ENCODE assay signal across 1 cellular context in the genomic region with DNA sequence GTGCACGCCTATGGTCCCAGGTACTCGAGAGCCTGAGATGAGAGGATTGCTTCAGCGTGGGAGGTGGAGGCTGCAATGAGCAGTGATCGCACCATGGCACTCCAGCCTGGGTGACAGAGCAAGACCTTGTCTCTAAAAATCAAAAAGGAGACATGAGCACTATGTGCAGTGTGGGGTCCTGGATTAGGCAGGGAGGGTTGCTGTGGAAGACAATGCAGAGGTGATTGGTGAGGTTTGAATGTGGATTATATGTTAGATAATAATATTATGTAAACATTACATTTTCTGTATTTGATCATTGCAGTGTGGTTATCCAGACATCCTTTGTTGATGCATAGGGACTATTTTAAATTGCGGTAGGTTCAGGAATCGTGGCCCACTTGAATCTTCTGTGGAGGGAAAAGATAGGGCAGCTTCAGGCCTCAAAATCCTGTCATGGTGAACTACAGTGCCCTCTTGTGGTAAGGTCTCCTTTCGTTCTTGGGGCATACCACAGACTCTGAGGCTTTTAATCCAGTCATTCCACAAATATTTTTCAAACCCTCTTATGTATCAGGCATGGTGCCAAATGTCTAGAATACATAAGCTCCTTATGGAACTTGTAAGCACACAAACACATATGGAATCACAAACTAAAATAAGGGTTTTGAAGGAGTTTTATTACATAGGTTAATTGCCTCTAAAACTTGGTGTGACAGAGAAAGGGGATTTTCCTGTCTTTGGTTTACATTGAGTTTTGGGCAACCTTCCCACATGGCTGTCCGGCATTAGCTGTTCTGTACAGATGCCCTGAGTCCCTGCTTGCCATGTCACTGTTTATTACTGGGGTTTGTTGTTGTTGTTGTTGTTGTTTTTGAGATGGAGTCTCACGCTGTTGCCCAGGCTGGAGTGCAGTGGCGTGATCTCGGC.
TF ChIP-seq lines count a peak whose summit lies in the region.

No MANE protein-coding gene starts in this region.

TF ChIP-seq in IMR-90, 13 proteins besides CTCF, POLR2A, EP300 and RAD21:
- TF ChIP-seq MAFK (IDR thresholded peaks at IDR 0.05; ENCODE audit: low read depth, low read length): no peak
- peak; percentile 72 for TF ChIP-seq SMC3 (IDR thresholded peaks at IDR 0.05; ENCODE audit: low read depth, low read length)
- no peak for TF ChIP-seq NFE2L2 (IDR thresholded peaks at IDR 0.05; ENCODE audit: low read depth, low read length)
- TF ChIP-seq, protein P1, sequence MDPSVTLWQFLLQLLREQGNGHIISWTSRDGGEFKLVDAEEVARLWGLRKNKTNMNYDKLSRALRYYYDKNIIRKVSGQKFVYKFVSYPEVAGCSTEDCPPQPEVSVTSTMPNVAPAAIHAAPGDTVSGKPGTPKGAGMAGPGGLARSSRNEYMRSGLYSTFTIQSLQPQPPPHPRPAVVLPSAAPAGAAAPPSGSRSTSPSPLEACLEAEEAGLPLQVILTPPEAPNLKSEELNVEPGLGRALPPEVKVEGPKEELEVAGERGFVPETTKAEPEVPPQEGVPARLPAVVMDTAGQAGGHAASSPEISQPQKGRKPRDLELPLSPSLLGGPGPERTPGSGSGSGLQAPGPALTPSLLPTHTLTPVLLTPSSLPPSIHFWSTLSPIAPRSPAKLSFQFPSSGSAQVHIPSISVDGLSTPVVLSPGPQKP (IDR thresholded peaks at IDR 0.05; ENCODE audit: borderline replicate concordance, low read depth, low read length): no peak
